ENCODE assay signal across 20 cellular contexts in genomic region chr6:100335999-100336398, GRCh38.
A peak's percentile ranks its signal among the peaks of the same experiment; 100 is the strongest.
DNase-seq lines count a peak whose midpoint lies in the region; ATAC-seq and TF ChIP-seq lines count a peak whose summit lies in the region.
"Had no signal": no experiment of that assay in that cellular context is flagged by ENCODE, and none has a peak within 500 bp of the region (broad histone marks: within the 10 kb centered on the region; RNA-seq: fewer than 3 reads in every experiment).

No MANE protein-coding gene starts in this region.

- H3K27ac ChIP-seq in DND-41 (ENCODE audit: low read length) (no peak overlapping the region), IMR-90 (ENCODE audit: insufficient read depth, low read length) (no peak overlapping the region), adrenal gland (no peak overlapping the region)
- H3K27ac ChIP-seq: A549; BLaER1 treated with 17β-estradiol and CSF1 and Interleukin-3, amounts not matched to agents 10 nM and 100 nM; HL-60; Peyer's patch had no signal

- no peaks in the 10 kb centered on the region for H3K79me2 ChIP-seq in DND-41 (ENCODE audit: insufficient read depth, low read length)

- H3K27me3 Mint-ChIP-seq in naive thymus-derived CD8-positive, alpha-beta T cell, result peaks cover 0 to 7% (median 4%) of the 10 kb centered on the region in 5 donors
- H3K27me3 Mint-ChIP-seq: CD4-positive, alpha-beta memory T cell had no signal

- dilution Hi-C loops in IMR-90 (cut with HindIII; ENCODE audit: low sequenced_read_pairs, unreplicated experiment), result no loop called here

- no peak overlapping the region for H2BK20ac ChIP-seq in IMR-90 (ENCODE audit: low read depth, low read length)

- no peaks in the 10 kb centered on the region for H3K79me1 ChIP-seq in IMR-90 (ENCODE audit: low read depth in 1 of 2, low read length in 2 of 2)

- H4K20me1 ChIP-seq in DND-41 (ENCODE audit: insufficient read depth, low read length) (no peaks in the 10 kb centered on the region), IMR-90 (ENCODE audit: insufficient read depth, low read length) (no peaks in the 10 kb centered on the region)
- H4K20me1 ChIP-seq: BLaER1 treated with 17β-estradiol and CSF1 and Interleukin-3, amounts not matched to agents 10 nM and 100 nM had no signal

- no peak overlapping the region for H3K4ac ChIP-seq in IMR-90 (ENCODE audit: low read depth, low read length)

- peaks cover 3% of the 10 kb centered on the region; the same call in 1 of the 2 replicates for H3K9me1 ChIP-seq in IMR-90 (ENCODE audit: insufficient read depth, low read length)

- TF ChIP-seq POLR2A in IMR-90 (IDR thresholded peaks at IDR 0.05; ENCODE audit: low read depth, low read length) (no peak), adrenal gland (IDR thresholded peaks at IDR 0.05) (no peak)

- TF ChIP-seq RAD21 in IMR-90 (IDR thresholded peaks at IDR 0.05; ENCODE audit: low read length), result no peak

- no peak overlapping the region for H2BK120ac ChIP-seq in IMR-90 (ENCODE audit: low read depth, low read length)

- no peak overlapping the region for H3K4me3 ChIP-seq in DND-41 (ENCODE audit: low read depth in 1 of 2, low read length in 2 of 2)
- no peak overlapping the region for H3K4me3 ChIP-seq in IMR-90 (ENCODE audit: insufficient read depth, low read depth, low read length)
- no peak overlapping the region for H3K4me3 ChIP-seq in skeletal muscle cell (ENCODE audit: low read depth, low read length)
- H3K4me3 ChIP-seq in adrenal gland, result no peak overlapping the region
- H3K4me3 ChIP-seq: A549; BLaER1 treated with 17β-estradiol and CSF1 and Interleukin-3, amounts not matched to agents 10 nM and 100 nM; Peyer's patch had no signal

- H2AK5ac ChIP-seq in IMR-90 (ENCODE audit: low read depth, low read length), result no peak overlapping the region

- H3K56ac ChIP-seq in IMR-90 (ENCODE audit: extremely low read depth, insufficient read depth, low read length), result no peak overlapping the region

- no peak for ATAC-seq in DND-41 (ENCODE audit: insufficient read depth, low read depth)
- ATAC-seq in IMR-90 (ENCODE audit: low read depth), result peak; percentile 49; the same call in 1 of the 2 replicates
- ATAC-seq in naive thymus-derived CD8-positive, alpha-beta T cell, result no peak
- ATAC-seq: A549 had no signal

- H2AFZ ChIP-seq in DND-41 (ENCODE audit: low read depth, low read length) (0 out of 2 replicates have a peak overlapping the region, but pooled peaks have one; percentile 19), IMR-90 (replicated peaks; ENCODE audit: low read length, poor library complexity) (no peak overlapping the region)

- intact Hi-C loops in IMR-90 (cut with micrococcal nuclease), result no loop called here
- intact Hi-C loops in adrenal gland (cut with DNase I), result no loop called here

- peaks cover under 1% of the 10 kb centered on the region for H3K9me3 ChIP-seq in DND-41 (ENCODE audit: insufficient read depth, low read length, severe bottlenecking)
- H3K9me3 ChIP-seq in IMR-90 (ENCODE audit: control insufficient read depth, insufficient read depth, low read length), result no peaks in the 10 kb centered on the region
- no peaks in the 10 kb centered on the region for H3K9me3 ChIP-seq in adrenal gland (replicated peaks in 1 of 3)
- H3K9me3 ChIP-seq: A549, Peyer's patch had no signal

- BruUV-seq in IMR-90 (replicated peaks; lab: Mats Ljungman, UMichigan), result no TSS peak

- CTCF ChIA-PET in IMR-90 (lab: Yijun Ruan, JAX), result no interaction called here

- in situ Hi-C loops in IMR-90 (cut with MboI; ENCODE audit: low sequenced_read_pairs), result no loop called here

- H2AK9ac ChIP-seq in IMR-90 (replicated peaks; ENCODE audit: low read depth, low read length, poor library complexity), result no peak overlapping the region

- H3K27me3 ChIP-seq in DND-41 (ENCODE audit: insufficient read depth, low read length, poor library complexity), result no peaks in the 10 kb centered on the region
- no peaks in the 10 kb centered on the region for H3K27me3 ChIP-seq in IMR-90 (ENCODE audit: control insufficient read depth, insufficient read depth, low read length)
- H3K27me3 ChIP-seq in adrenal gland, result no peaks in the 10 kb centered on the region
- H3K27me3 ChIP-seq: BLaER1 treated with 17β-estradiol and CSF1 and Interleukin-3, amounts not matched to agents 10 nM and 100 nM; Peyer's patch had no signal

- H3K4me1 Mint-ChIP-seq in naive thymus-derived CD8-positive, alpha-beta T cell, result no peaks in the 10 kb centered on the region
- H3K4me1 Mint-ChIP-seq: CD4-positive, alpha-beta memory T cell had no signal

- H3K4me2 ChIP-seq in DND-41 (ENCODE audit: insufficient read depth, low read length), result no peak overlapping the region
- no peak overlapping the region for H3K4me2 ChIP-seq in IMR-90 (ENCODE audit: low read depth, low read length)
- H3K4me2 ChIP-seq: A549; BLaER1 treated with 17β-estradiol and CSF1 and Interleukin-3, amounts not matched to agents 10 nM and 100 nM had no signal

- H3K4me1 ChIP-seq in DND-41 (ENCODE audit: insufficient read depth, low read length) (0 out of 2 replicates have a peak, but pooled peaks cover 2% of the 10 kb centered on the region), IMR-90 (ENCODE audit: control insufficient read depth, insufficient read depth, low read length) (no peaks in the 10 kb centered on the region), adrenal gland (replicated peaks in 1 of 2) (no peaks in the 10 kb centered on the region)
- H3K4me1 ChIP-seq: A549; BLaER1 treated with 17β-estradiol and CSF1 and Interleukin-3, amounts not matched to agents 10 nM and 100 nM; Peyer's patch had no signal

- POLR2A ChIA-PET in IMR-90 (lab: Charles Lee; ENCODE audit: unreplicated experiment), result interaction anchor here (0.6 kb wide), 1 partner anchor 219 kb away, joined by 3 read pairs; no protein-coding TSS in a partner anchor
- POLR2A ChIA-PET in naive thymus-derived CD8-positive, alpha-beta T cell (lab: Charles Lee), result no interaction called here

- H3K36me3 Mint-ChIP-seq in naive thymus-derived CD8-positive, alpha-beta T cell, result no peaks in the 10 kb centered on the region
- H3K36me3 Mint-ChIP-seq: CD4-positive, alpha-beta memory T cell had no signal

- H4K8ac ChIP-seq in IMR-90 (ENCODE audit: low read depth in 2 of 2, low read length in 2 of 2), result no peak overlapping the region

- H4K91ac ChIP-seq in IMR-90 (ENCODE audit: insufficient read depth, low read depth, low read length), result no peak overlapping the region

- H3K36me3 ChIP-seq in DND-41 (ENCODE audit: insufficient read depth, low read length), result no peaks in the 10 kb centered on the region
- no peaks in the 10 kb centered on the region for H3K36me3 ChIP-seq in IMR-90 (ENCODE audit: control insufficient read depth, insufficient read depth, low read length)
- no peaks in the 10 kb centered on the region for H3K36me3 ChIP-seq in adrenal gland (replicated peaks in 1 of 2)
- H3K36me3 ChIP-seq: BLaER1 treated with 17β-estradiol and CSF1 and Interleukin-3, amounts not matched to agents 10 nM and 100 nM; Peyer's patch had no signal

- H3K14ac ChIP-seq in IMR-90 (replicated peaks; ENCODE audit: low read depth, low read length), result no peak overlapping the region

- TF ChIP-seq CTCF in DND-41 (IDR thresholded peaks at IDR 0.05; ENCODE audit: borderline replicate concordance, extremely low read depth, low read length, poor library complexity, severe bottlenecking) (no peak), IMR-90 (conservative IDR thresholded peaks at IDR 0.05; ENCODE audit: low read depth, low read length) (no peak), adrenal gland (IDR thresholded peaks at IDR 0.05) (no peak)

- no CpG with 5 or more reads among the region's 1 CpG for WGBS in IMR-90 (ENCODE audit: extremely low coverage in 2 of 2, insufficient read length in 1 of 2), 2 experiments
- WGBS in adrenal gland, 4 donors, result 35 to 52% (median 45%) methylated on average over 1 of the region's 1 CpG

- H3K9ac ChIP-seq in DND-41 (ENCODE audit: low read depth, low read length) (no peak overlapping the region), IMR-90 (ENCODE audit: low read depth, low read length) (no peak overlapping the region)
- H3K9ac ChIP-seq: BLaER1 treated with 17β-estradiol and CSF1 and Interleukin-3, amounts not matched to agents 10 nM and 100 nM had no signal

- no peak overlapping the region for H3K18ac ChIP-seq in IMR-90 (ENCODE audit: low read depth, low read length)

- no peak overlapping the region for H3K4me3 Mint-ChIP-seq in naive thymus-derived CD8-positive, alpha-beta T cell
- H3K4me3 Mint-ChIP-seq: CD4-positive, alpha-beta memory T cell; H9 had no signal

- peaks cover 0 to 13% (median 2%) of the 10 kb centered on the region in 9 donors for H3K9me3 Mint-ChIP-seq in naive thymus-derived CD8-positive, alpha-beta T cell
- H3K9me3 Mint-ChIP-seq: H9 had no signal

- H2BK15ac ChIP-seq in IMR-90 (ENCODE audit: low read depth, low read length), result no peak overlapping the region

- no peak overlapping the region for H4K5ac ChIP-seq in IMR-90 (ENCODE audit: low read depth, low read length)

- no peak overlapping the region for H3K27ac Mint-ChIP-seq in naive thymus-derived CD8-positive, alpha-beta T cell
- H3K27ac Mint-ChIP-seq: CD4-positive, alpha-beta memory T cell; H9 had no signal

- H2BK5ac ChIP-seq in IMR-90 (ENCODE audit: low read depth, low read length, poor library complexity, severe bottlenecking), result no peak overlapping the region

- DNase-seq in DND-41, result no peak
- no peak for DNase-seq in IMR-90
- peak; percentile 58 for DNase-seq in dedifferentiated amniotic fluid mesenchymal stem cell (ENCODE audit: extremely low spot score)
- peak; percentile 41 for DNase-seq in skeletal muscle cell (ENCODE audit: low read depth)
- DNase-seq in dermis blood vessel endothelial cell, result no peak
- no peak for DNase-seq in naive thymus-derived CD8-positive, alpha-beta T cell
- no peak for DNase-seq in adrenal gland
- DNase-seq in stimulated activated CD4-positive, alpha-beta T cell treated with anti-CD3 and anti-CD28 coated beads, Interleukin-15, amount 100 ng/mL, for 24 hours, result no peak
- DNase-seq: CD4-positive, alpha-beta memory T cell; GF-D8; H9; KG1; NCI-H1105; NCI-H146; NCI-H2029 treated with DMSO at 0.1 percent for 48 hours; NCI-H524 treated with DMSO at 0.1 percent for 48 hours; Peyer's patch had no signal

- H3K23ac ChIP-seq in IMR-90 (ENCODE audit: low read depth, low read length), result no peak overlapping the region

TF ChIP-seq in IMR-90, 13 proteins besides CTCF, POLR2A, EP300 and RAD21 (continues in another document):
- no peak for TF ChIP-seq RFX5 (IDR thresholded peaks at IDR 0.05; ENCODE audit: low read depth, low read length)
- no peak for TF ChIP-seq MAFK (IDR thresholded peaks at IDR 0.05; ENCODE audit: low read depth, low read length)
- TF ChIP-seq USF2 (IDR thresholded peaks at IDR 0.05; ENCODE audit: low read depth, low read length), result no peak

Comparison
In these comparisons a context has a peak if more than half of its experiments do, and no peak if none do; other contexts are left out.
1. DNase-seq: peak in dedifferentiated amniotic fluid mesenchymal stem cell (single experiment) and skeletal muscle cell (single experiment); none in DND-41 (single experiment), IMR-90 (single experiment), dermis blood vessel endothelial cell (single experiment), naive thymus-derived CD8-positive, alpha-beta T cell (0 of 10), adrenal gland (0 of 7) and stimulated activated CD4-positive, alpha-beta T cell treated with anti-CD3 and anti-CD28 coated beads, Interleukin-15, amount 100 ng/mL, for 24 hours (single experiment).